In the genomic region with DNA sequence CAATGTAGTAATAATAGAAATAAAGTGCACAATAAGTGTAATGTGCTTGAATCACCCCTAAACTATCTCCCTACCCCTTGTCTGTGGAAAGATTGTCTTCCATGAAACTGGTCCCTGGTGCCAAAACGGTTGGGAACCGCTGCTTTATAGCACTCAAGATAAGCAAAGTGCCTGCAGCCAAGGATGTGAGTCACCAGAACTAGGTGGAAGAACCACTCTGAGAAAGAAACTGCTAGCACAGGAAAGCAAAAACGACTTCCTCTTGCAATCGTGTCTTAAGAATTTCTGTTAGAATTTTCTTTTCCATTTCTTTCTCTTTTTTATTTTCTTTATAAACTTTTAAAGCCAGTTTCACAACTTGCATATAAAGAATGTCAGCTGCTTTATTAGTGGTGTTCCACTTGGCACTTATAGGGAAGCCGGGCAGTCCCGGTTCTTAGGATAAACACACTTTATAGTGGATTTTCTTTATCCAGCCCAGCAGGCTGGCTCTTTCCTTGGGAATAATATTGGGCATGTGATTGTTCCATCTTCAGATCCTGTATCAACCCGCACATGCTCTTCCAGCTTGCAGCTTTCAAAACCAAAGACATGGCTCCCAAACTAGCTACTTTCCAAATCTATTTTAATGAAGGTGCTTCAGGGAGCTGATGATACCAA, we compare ENCODE assay signal across 9 cellular contexts. TPM values are rescaled to one million over a fixed set of nuclear protein-coding genes. Genes with fewer than 3 reads are reported as not detected.
DNase-seq lines count a peak whose midpoint lies in the region; ATAC-seq lines count a peak whose summit lies in the region.
"Had no signal": no experiment of that assay in that cellular context is flagged by ENCODE, and none has a peak within 500 bp of the region (broad histone marks: within the 10 kb centered on the region; RNA-seq: fewer than 3 reads in every experiment).

No MANE protein-coding gene starts in this region.

- peaks cover 0 to 1% of the 10 kb centered on the region in 2 donors for H3K9me3 Mint-ChIP-seq in stimulated activated naive B cell treated with anti-CD40 and anti-IgM and Interleukin-4, amounts not matched to agents 10 μg/mL and 1 μg/mL and 100 μg/mL, for 72 hours
- H3K9me3 Mint-ChIP-seq: neural crest cell had no signal

- H3K4me1 Mint-ChIP-seq in stimulated activated naive B cell treated with anti-CD40 and anti-IgM and Interleukin-4, amounts not matched to agents 10 μg/mL and 1 μg/mL and 100 μg/mL, for 72 hours: peaks cover 0 to 7% of the 10 kb centered on the region in 2 donors

- peaks cover 4 to 10% of the 10 kb centered on the region in 2 experiments for H3K4me1 ChIP-seq in trophoblast cell (ENCODE audit: control insufficient read depth in 1 of 2, insufficient read depth in 2 of 2, low read length in 2 of 2)

- no peak overlapping the region for H3K4ac ChIP-seq in trophoblast cell (ENCODE audit: low read depth, low read length)

- H3K27me3 Mint-ChIP-seq in stimulated activated naive B cell treated with anti-CD40 and anti-IgM and Interleukin-4, amounts not matched to agents 10 μg/mL and 1 μg/mL and 100 μg/mL, for 72 hours: peaks cover 4 to 11% of the 10 kb centered on the region in 2 donors

- H3K9me3 ChIP-seq in trophoblast cell (ENCODE audit: insufficient read depth, low read depth, low read length): no peaks in the 10 kb centered on the region

- no peak overlapping the region for H3K14ac ChIP-seq in trophoblast cell (ENCODE audit: low read length)

- peak overlapping the region; percentile 84 for H2BK12ac ChIP-seq in trophoblast cell (ENCODE audit: low read length)

- H3K4me2 ChIP-seq in trophoblast cell (ENCODE audit: low read length): peak overlapping the region; percentile 30

- no peak overlapping the region for H3K4me3 ChIP-seq in trophoblast cell (ENCODE audit: low read depth, low read length)

- no peaks in the 10 kb centered on the region for H3K36me3 ChIP-seq in trophoblast cell (ENCODE audit: control insufficient read depth in 1 of 2, insufficient read depth in 2 of 2, low read length in 2 of 2)

- H3K27ac ChIP-seq in trophoblast cell (ENCODE audit: low read depth, low read length): peak overlapping the region; percentile 71

- no peak overlapping the region for H4K8ac ChIP-seq in trophoblast cell (ENCODE audit: low read depth, low read length)

- peaks cover 4% of the 10 kb centered on the region for H3K79me1 ChIP-seq in trophoblast cell (ENCODE audit: low read length)

- no peak for ATAC-seq in HG03378 (IDR thresholded peaks at IDR 0.05; ENCODE audit: unreplicated experiment)
- ATAC-seq in stimulated activated naive B cell treated with anti-CD40 and anti-IgM and Interleukin-4, amounts not matched to agents 10 μg/mL and 1 μg/mL and 100 μg/mL, for 72 hours (replicated peaks): no peak
- no peak for ATAC-seq in GM21825 (IDR thresholded peaks at IDR 0.05; ENCODE audit: unreplicated experiment)

- H3K79me2 ChIP-seq in trophoblast cell (ENCODE audit: control insufficient read depth, insufficient read depth, low read length, poor library complexity): no peaks in the 10 kb centered on the region

- H4K12ac ChIP-seq in trophoblast cell (ENCODE audit: low read depth, low read length): no peak overlapping the region

- H3K23ac ChIP-seq in trophoblast cell (ENCODE audit: low read length): no peak overlapping the region

- peaks cover 0 to 1% of the 10 kb centered on the region in 2 donors for H3K36me3 Mint-ChIP-seq in stimulated activated naive B cell treated with anti-CD40 and anti-IgM and Interleukin-4, amounts not matched to agents 10 μg/mL and 1 μg/mL and 100 μg/mL, for 72 hours

- H3K27ac Mint-ChIP-seq in stimulated activated naive B cell treated with anti-CD40 and anti-IgM and Interleukin-4, amounts not matched to agents 10 μg/mL and 1 μg/mL and 100 μg/mL, for 72 hours: no peak overlapping the region

- peak overlapping the region; percentile 52 for H2BK5ac ChIP-seq in trophoblast cell (ENCODE audit: low read depth, low read length, poor library complexity)

- no peak overlapping the region for H3K9ac ChIP-seq in trophoblast cell (ENCODE audit: low read length)

- H2AFZ ChIP-seq in trophoblast cell (ENCODE audit: insufficient read depth, low read length, poor library complexity): peak overlapping the region; percentile 54

- H2AK5ac ChIP-seq in trophoblast cell (ENCODE audit: low read length): no peak overlapping the region

- peak; percentile 48 for DNase-seq in GM03348 (ENCODE audit: low spot score)
- peak; percentile 94 for DNase-seq in NCI-H226
- peak; percentile 86 for DNase-seq in dermis blood vessel endothelial cell
- peak in 1 of 2 donors; percentile 62 for DNase-seq in trophoblast cell
- no peak for DNase-seq in stimulated activated naive B cell treated with anti-CD40 and anti-IgM and Interleukin-4, amounts not matched to agents 10 μg/mL and 1 μg/mL and 100 μg/mL, for 72 hours
- no peak for DNase-seq in activated naive CD4-positive, alpha-beta T cell (lab: John Stamatoyannopoulos, UW)

- H2BK120ac ChIP-seq in trophoblast cell (ENCODE audit: insufficient read depth, low read length, poor library complexity): peak overlapping the region; percentile 91

- WGBS in trophoblast cell (ENCODE audit: extremely low coverage, insufficient coverage, insufficient read length): no CpG with 5 or more reads among the region's 7 CpGs

- peak overlapping the region; percentile 53 for H3K18ac ChIP-seq in trophoblast cell (ENCODE audit: low read length)

- H4K91ac ChIP-seq in trophoblast cell (ENCODE audit: low read depth, low read length): peak overlapping the region; percentile 11

- no peaks in the 10 kb centered on the region for H3K27me3 ChIP-seq in trophoblast cell (ENCODE audit: insufficient read depth, low read length)

- no peak overlapping the region for H3K4me3 Mint-ChIP-seq in stimulated activated naive B cell treated with anti-CD40 and anti-IgM and Interleukin-4, amounts not matched to agents 10 μg/mL and 1 μg/mL and 100 μg/mL, for 72 hours
- H3K4me3 Mint-ChIP-seq: neural crest cell had no signal

RNA-seq across cellular contexts. Expression of gene CXCL8, which starts 32.3 kb away (rescaled TPM):
- total RNA-seq in dermis blood vessel endothelial cell: 21.0 and 47.1 TPM in 2 replicates
- not detected in 2 replicates for polyA plus RNA-seq in trophoblast cell (2013)
- total RNA-seq: neural crest cell had no signal

Comparison
In these comparisons a context has a peak if more than half of its experiments do, and no peak if none do; other contexts are left out.
1. DNase-seq: peak in GM03348 (single experiment), NCI-H226 (single experiment) and dermis blood vessel endothelial cell (single experiment); none in stimulated activated naive B cell treated with anti-CD40 and anti-IgM and Interleukin-4, amounts not matched to agents 10 μg/mL and 1 μg/mL and 100 μg/mL, for 72 hours (single experiment) and activated naive CD4-positive, alpha-beta T cell (0 of 4).